Comparison of ENCODE assay signal across 29 cellular contexts in the genomic region with DNA sequence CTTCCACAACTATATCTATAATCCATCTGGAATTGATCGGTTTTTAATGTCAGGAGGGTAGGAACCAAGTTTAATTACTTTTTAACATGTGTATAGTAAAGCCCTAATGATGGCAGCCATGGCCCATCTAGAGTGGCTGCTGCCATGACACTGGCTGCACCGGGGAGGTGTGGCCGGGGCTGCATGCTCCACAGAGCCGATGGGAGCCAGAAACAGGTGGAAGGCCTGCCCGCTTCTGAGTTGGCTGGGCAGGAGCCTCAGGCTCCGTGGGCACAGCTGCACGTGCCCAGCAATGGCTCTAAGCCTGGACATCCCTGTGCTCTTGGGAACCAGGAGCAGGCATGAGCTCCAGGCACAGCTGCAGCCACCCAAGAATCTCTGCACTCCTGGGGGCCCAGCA.
"Had no signal": no experiment of that assay in that cellular context is flagged by ENCODE, and none has a peak within 500 bp of the region (broad histone marks: within the 10 kb centered on the region; RNA-seq: fewer than 3 reads in every experiment).

No MANE protein-coding gene starts in this region.

- H3K9me3 ChIP-seq: testis, thyroid gland, upper lobe of right lung, uterus had no signal

- H3K27me3 Mint-ChIP-seq: type B pancreatic cell had no signal

- H3K4me1 Mint-ChIP-seq: stimulated activated effector memory CD8-positive, alpha-beta T cell treated with anti-CD3 and anti-CD28 coated beads, Interleukin-12 subunit alpha, Interleukin-12 subunit beta, amount 100 ng/mL, for 72 hours; stimulated activated memory B cell treated with anti-CD40 and anti-IgM and Interleukin-4, amounts not matched to agents 10 μg/mL and 1 μg/mL and 100 μg/mL, for 72 hours; stimulated activated naive B cell treated with anti-CD40 and anti-IgM and Interleukin-4, amounts not matched to agents 10 μg/mL and 1 μg/mL and 100 μg/mL, for 72 hours; stimulated activated naive CD8-positive, alpha-beta T cell treated with anti-CD3 and anti-CD28 coated beads, Interleukin-15, amount 100 ng/mL, for 72 hours had no signal

- H3K27ac ChIP-seq: stomach, suprapubic skin, testis, thoracic aorta, thyroid gland, tibial artery, tibial nerve, transverse colon, upper lobe of left lung, upper lobe of right lung, uterus, vagina had no signal

- DNase-seq: stimulated activated CD4-positive, alpha-beta T cell treated with anti-CD3 and anti-CD28 coated beads, Interleukin-2, amount 100 ng/mL, for 48 hours; stimulated activated CD4-positive, alpha-beta T cell treated with anti-CD3 and anti-CD28 coated beads, Interleukin-4, amount 100 ng/mL, for 1 hour; stimulated activated CD4-positive, alpha-beta T cell treated with anti-CD3 and anti-CD28 coated beads, Interleukin-4, amount 100 ng/mL, for 24 hours; stimulated activated CD4-positive, alpha-beta T cell treated with anti-CD3 and anti-CD28 coated beads, Interleukin-4, amount 100 ng/mL, for 4 hours; stimulated activated CD8-positive, alpha-beta memory T cell treated with anti-CD3 and anti-CD28 coated beads, Interleukin-4, amount 100 ng/mL, for 48 hours; stimulated activated naive B cell treated with anti-CD40 and anti-IgM and Interleukin-4, amounts not matched to agents 10 μg/mL and 1 μg/mL and 100 μg/mL, for 72 hours; stimulated activated naive CD4-positive, alpha-beta T cell; stimulated activated naive CD4-positive, alpha-beta T cell treated with Interleukin-2 at 50 U/mL for 16 hours; stimulated activated naive CD8-positive, alpha-beta T cell treated with anti-CD3 and anti-CD28 coated beads, Interleukin-15, amount 100 ng/mL, for 72 hours; stimulated activated naive CD8-positive, alpha-beta T cell treated with anti-CD3 and anti-CD28 coated beads, Interleukin-15, Interleukin-2, amounts not matched to agents 100 U/mL and 50 U/mL, for 24 hours; stomach; substantia nigra; testis; thyroid gland; tibial artery; transverse colon; trophoblast cell; upper lobe of right lung; uterus had no signal

- H3K36me3 ChIP-seq: stomach, suprapubic skin, thoracic aorta, thyroid gland, tibial artery, tibial nerve, transverse colon, upper lobe of left lung, upper lobe of right lung, uterus, vagina had no signal

- H3K4me3 Mint-ChIP-seq: stimulated activated effector memory CD8-positive, alpha-beta T cell treated with anti-CD3 and anti-CD28 coated beads, Interleukin-12 subunit alpha, Interleukin-12 subunit beta, amount 100 ng/mL, for 72 hours; stimulated activated memory B cell treated with anti-CD40 and anti-IgM and Interleukin-4, amounts not matched to agents 10 μg/mL and 1 μg/mL and 100 μg/mL, for 72 hours; stimulated activated naive B cell treated with anti-CD40 and anti-IgM and Interleukin-4, amounts not matched to agents 10 μg/mL and 1 μg/mL and 100 μg/mL, for 72 hours; stimulated activated naive CD8-positive, alpha-beta T cell treated with anti-CD3 and anti-CD28 coated beads, Interleukin-15, amount 100 ng/mL, for 72 hours; stimulated activated naive CD8-positive, alpha-beta T cell treated with anti-CD3 and anti-CD28 coated beads, Interleukin-15, Interleukin-2, amounts not matched to agents 100 ng/mL and 50 ng/mL, for 24 hours; type B pancreatic cell had no signal

- H3K4me3 ChIP-seq: stomach, suprapubic skin, testis, thoracic aorta, thyroid gland, tibial artery, tibial nerve, transverse colon, upper lobe of left lung, upper lobe of right lung, uterus, vagina had no signal

- ATAC-seq: stimulated activated effector memory CD8-positive, alpha-beta T cell treated with anti-CD3 and anti-CD28 coated beads, Interleukin-12 subunit alpha, Interleukin-12 subunit beta, amount 100 ng/mL, for 72 hours; stimulated activated memory B cell treated with anti-CD40 and anti-IgM and Interleukin-4, amounts not matched to agents 10 μg/mL and 1 μg/mL and 100 μg/mL, for 72 hours; stimulated activated naive B cell treated with anti-CD40 and anti-IgM and Interleukin-4, amounts not matched to agents 10 μg/mL and 1 μg/mL and 100 μg/mL, for 72 hours; stimulated activated naive CD8-positive, alpha-beta T cell treated with anti-CD3 and anti-CD28 coated beads, Interleukin-15, amount 100 ng/mL, for 72 hours; stimulated activated naive CD8-positive, alpha-beta T cell treated with anti-CD3 and anti-CD28 coated beads, Interleukin-15, Interleukin-2, amounts not matched to agents 100 U/mL and 50 U/mL, for 24 hours; upper lobe of right lung had no signal

- H3K36me3 Mint-ChIP-seq: stimulated activated effector memory CD8-positive, alpha-beta T cell treated with anti-CD3 and anti-CD28 coated beads, Interleukin-12 subunit alpha, Interleukin-12 subunit beta, amount 100 ng/mL, for 72 hours; type B pancreatic cell had no signal

- H3K27ac Mint-ChIP-seq: stimulated activated effector memory CD8-positive, alpha-beta T cell treated with anti-CD3 and anti-CD28 coated beads, Interleukin-12 subunit alpha, Interleukin-12 subunit beta, amount 100 ng/mL, for 72 hours; stimulated activated memory B cell treated with anti-CD40 and anti-IgM and Interleukin-4, amounts not matched to agents 10 μg/mL and 1 μg/mL and 100 μg/mL, for 72 hours; stimulated activated naive B cell treated with anti-CD40 and anti-IgM and Interleukin-4, amounts not matched to agents 10 μg/mL and 1 μg/mL and 100 μg/mL, for 72 hours; stimulated activated naive CD8-positive, alpha-beta T cell treated with anti-CD3 and anti-CD28 coated beads, Interleukin-15, amount 100 ng/mL, for 72 hours; stimulated activated naive CD8-positive, alpha-beta T cell treated with anti-CD3 and anti-CD28 coated beads, Interleukin-15, Interleukin-2, amounts not matched to agents 100 ng/mL and 50 ng/mL, for 24 hours; type B pancreatic cell had no signal

- FAIRE-seq: urothelium cell line had no signal

- H3K4me1 ChIP-seq: stomach, suprapubic skin, testis, thyroid gland, tibial artery, tibial nerve, transverse colon, upper lobe of left lung, upper lobe of right lung, uterus, vagina had no signal
